Comparison of ENCODE assay signal across 1 cellular context in genomic region chr11:72793452-72794367, GRCh38.
TF ChIP-seq lines count a peak whose summit lies in the region.

Gene STARD10 (minus strand): TSS chr11:72794047. CDS start chr11:72781181, 12,866 bp downstream.

TF ChIP-seq in K562, 482 proteins besides CTCF, POLR2A, EP300 and RAD21 (continued from another document and continues in another):
- TF ChIP-seq ZBTB5 (IDR thresholded peaks at IDR 0.05) (no peak), E2F3 (CRISPR knock-in tag; IDR thresholded peaks at IDR 0.05) (no peak), PHF20 (IDR thresholded peaks at IDR 0.05; ENCODE audit: partially characterized antibody) (peak; percentile 65), ZNF449 (CRISPR knock-in tag; IDR thresholded peaks at IDR 0.05) (no peak), ZNF197 (CRISPR knock-in tag; IDR thresholded peaks at IDR 0.05; ENCODE audit: low read depth) (peak; percentile 66; the same call in 1 of the 2 replicates), LARP7 (IDR thresholded peaks at IDR 0.05) (0 out of 2 replicates have a peak, but pooled peaks have one; percentile 48), ZNF324 (CRISPR knock-in tag; IDR thresholded peaks at IDR 0.05) (no peak), MTA1 (IDR thresholded peaks at IDR 0.05; ENCODE audit: borderline replicate concordance) (no peak), SNIP1 (IDR thresholded peaks at IDR 0.05; ENCODE audit: low read depth) (no peak), DNMT1 (IDR thresholded peaks at IDR 0.05) (no peak), THRAP3 (IDR thresholded peaks at IDR 0.05; ENCODE audit: borderline replicate concordance) (no peak), E2F6 (IDR thresholded peaks at IDR 0.05; ENCODE audit: borderline replicate concordance in 1 of 2, extremely low read depth in 1 of 2, insufficient read depth in 1 of 2, insufficient read length in 1 of 2, low read depth in 1 of 2, low read length in 1 of 2, poor library complexity in 1 of 2, severe bottlenecking in 1 of 2) (peak; percentile 70 to 82), ZNF511 (CRISPR knock-in tag; IDR thresholded peaks at IDR 0.05) (no peak), FOXP1 (CRISPR knock-in tag; IDR thresholded peaks at IDR 0.05) (no peak), PCBP1 (IDR thresholded peaks at IDR 0.05; ENCODE audit: low read depth, low read length, poor library complexity, severe bottlenecking) (no peak), NELFE (IDR thresholded peaks at IDR 0.05; ENCODE audit: insufficient read depth, insufficient read length) (no peak), MITF (IDR thresholded peaks at IDR 0.05) (peak; percentile 42; the same call in 1 of the 2 replicates), PML (IDR thresholded peaks at IDR 0.05; ENCODE audit: low read length) (no peak), CHD7 (IDR thresholded peaks at IDR 0.05; ENCODE audit: low read depth, low read length) (no peak), PPARD (CRISPR knock-in tag; IDR thresholded peaks at IDR 0.05) (no peak), SMARCA4 (IDR thresholded peaks at IDR 0.05) (peak; percentile 57; the same call in 1 of the 2 replicates), FOXA3 (CRISPR knock-in tag; conservative IDR thresholded peaks at IDR 0.05 in 1 of 2, IDR thresholded peaks at IDR 0.05 in 1 of 2) (peak in 1 of 2 experiments; percentile 84; a peak in 3 of 4 replicates), NBN (IDR thresholded peaks at IDR 0.05; ENCODE audit: low read depth) (peak; percentile 84; the same call in 1 of the 2 replicates), ZNF347 (CRISPR knock-in tag; IDR thresholded peaks at IDR 0.05; ENCODE audit: low read depth) (no peak), FOXM1 (IDR thresholded peaks at IDR 0.05; ENCODE audit: low read depth) (no peak), FOXM1 (CRISPR knock-in tag; IDR thresholded peaks at IDR 0.05; ENCODE audit: low read depth) (no peak), BRCA1 (IDR thresholded peaks at IDR 0.05) (no peak), BRCA1 (CRISPR knock-in tag; IDR thresholded peaks at IDR 0.05) (no peak), NFATC3 (IDR thresholded peaks at IDR 0.05) (no peak), POLR2B (IDR thresholded peaks at IDR 0.05; ENCODE audit: low read depth, partially characterized antibody) (no peak), EZH2 (IDR thresholded peaks at IDR 0.05; ENCODE audit: borderline replicate concordance, low read depth, low read length) (no peak), CTCFL (IDR thresholded peaks at IDR 0.05; ENCODE audit: borderline replicate concordance, insufficient read depth, low read depth, low read length, poor library complexity, severe bottlenecking) (peak; percentile 94), MYBL2 (IDR thresholded peaks at IDR 0.05; ENCODE audit: low read depth) (peak; percentile 31; the same call in 1 of the 2 replicates), MYBL2 (CRISPR knock-in tag; IDR thresholded peaks at IDR 0.05; ENCODE audit: borderline replicate concordance) (no peak), ZC3H11A (IDR thresholded peaks at IDR 0.05; ENCODE audit: low read depth, low read length) (no peak), XRCC4 (IDR thresholded peaks at IDR 0.05; ENCODE audit: extremely low read depth, insufficient read depth, insufficient read length) (no peak), CBFA2T2 (conservative IDR thresholded peaks at IDR 0.05) (no peak), ZEB2 (IDR thresholded peaks at IDR 0.05) (no peak; the same call in 1 of the 2 replicates), ZNF165 (CRISPR knock-in tag; IDR thresholded peaks at IDR 0.05; ENCODE audit: borderline replicate concordance) (no peak), STAG1 (CRISPR knock-in tag; IDR thresholded peaks at IDR 0.05; ENCODE audit: borderline replicate concordance) (no peak), ADNP (tag; IDR thresholded peaks at IDR 0.05) (peak; percentile 52; the same call in 1 of the 2 replicates), MCM2 (IDR thresholded peaks at IDR 0.05; ENCODE audit: low read depth) (no peak)
